14 cellular contexts compared by ENCODE assay signal in the genomic region with DNA sequence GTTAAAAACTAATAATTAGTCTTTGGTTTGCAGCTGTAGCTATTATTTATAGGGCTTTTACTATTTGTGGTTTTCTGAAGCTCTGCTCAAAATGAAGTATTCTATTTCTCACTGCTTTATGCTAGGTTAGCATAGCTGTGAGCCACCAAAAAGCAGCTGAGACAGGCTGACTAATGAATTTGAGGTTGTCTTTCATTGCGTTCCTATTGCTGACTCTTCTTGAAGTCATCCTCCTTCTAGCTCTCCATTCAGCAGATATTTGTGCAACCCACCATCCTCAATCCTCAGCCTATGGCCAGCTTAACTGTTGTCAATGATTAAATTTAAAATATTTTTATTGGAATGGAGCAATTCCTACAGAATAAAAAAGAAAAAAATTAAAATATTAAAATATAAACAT. TPM values are rescaled to one million over a fixed set of nuclear protein-coding genes. Genes with fewer than 3 reads are reported as not detected.
A peak's percentile ranks its signal among the peaks of the same experiment; 100 is the strongest.
DNase-seq lines count a peak whose midpoint lies in the region; ATAC-seq and TF ChIP-seq lines count a peak whose summit lies in the region.
"Had no signal": no experiment of that assay in that cellular context is flagged by ENCODE, and none has a peak within 500 bp of the region (broad histone marks: within the 10 kb centered on the region; RNA-seq: fewer than 3 reads in every experiment).

No MANE protein-coding gene starts in this region.

- H3K4me1 ChIP-seq in mucosa of descending colon (ENCODE audit: low read depth), result peaks cover 11% of the 10 kb centered on the region

- H3K36me3 Mint-ChIP-seq in natural killer cell, result no peaks in the 10 kb centered on the region
- H3K36me3 Mint-ChIP-seq: brain had no signal

- peaks cover under 1 to 6% of the 10 kb centered on the region in 2 donors for H3K27me3 Mint-ChIP-seq in natural killer cell (ENCODE audit: low read depth in 2 of 2)

- no peak for ATAC-seq in GM18870 (IDR thresholded peaks at IDR 0.05; ENCODE audit: unreplicated experiment)
- no peak for ATAC-seq in natural killer cell
- no peak for ATAC-seq in mucosa of descending colon
- ATAC-seq in HG03039 (IDR thresholded peaks at IDR 0.05; ENCODE audit: unreplicated experiment), result no peak
- ATAC-seq: activated CD4-positive, CD25-positive, alpha-beta regulatory T cell treated with anti-CD3 and anti-CD28 coated beads, Interleukin-2, amount 50 U/mL, for 24 hours; activated T-cell treated with anti-CD3 and anti-CD28 coated beads, Interleukin-2, amount 50 U/mL, for 4 hours had no signal

- no peak overlapping the region for H3K27ac Mint-ChIP-seq in natural killer cell

- H3K4me3 Mint-ChIP-seq in natural killer cell, result no peak overlapping the region

- intact Hi-C loops in natural killer cell (cut with micrococcal nuclease) (loop anchor here (5.0 kb wide), 1 partner anchor 111 kb away; no protein-coding TSS in a partner anchor), mucosa of descending colon (cut with DNase I, micrococcal nuclease) (no loop called here)

- H3K4me3 ChIP-seq in NB4 (ENCODE audit: low read depth, low read length) (no peak overlapping the region), choroid plexus epithelial cell (ENCODE audit: low read depth, low read length) (no peak overlapping the region), mucosa of descending colon (no peak overlapping the region)

- peaks cover 30 to 36% of the 10 kb centered on the region in 2 donors for H3K4me1 Mint-ChIP-seq in natural killer cell

- no peaks in the 10 kb centered on the region for H3K9me3 Mint-ChIP-seq in natural killer cell
- H3K9me3 Mint-ChIP-seq: activated T-cell treated with anti-CD3 and anti-CD28 coated beads, Interleukin-2, amount 50 U/mL, for 4 hours had no signal

- no peaks in the 10 kb centered on the region for H3K9me3 ChIP-seq in mucosa of descending colon

- peak; percentile 63 for DNase-seq in Daoy (ENCODE audit: low read depth)
- peak; percentile 48 for DNase-seq in NB4 (ENCODE audit: low read depth)
- peak; percentile 84 for DNase-seq in choroid plexus epithelial cell (ENCODE audit: low read depth)
- peak; percentile 92 for DNase-seq in non-pigmented ciliary epithelial cell (ENCODE audit: low read depth)
- DNase-seq in natural killer cell, result no peak
- DNase-seq in mucosa of descending colon, result no peak
- DNase-seq: activated T-cell treated with anti-CD3 and anti-CD28 coated beads, Interleukin-2, amount 50 U/mL, for 4 hours; midbrain; NCI-H2029; retina had no signal

- H3K36me3 ChIP-seq in mucosa of descending colon (ENCODE audit: low read depth), result no peaks in the 10 kb centered on the region

- TF ChIP-seq CTCF in NB4 (IDR thresholded peaks at IDR 0.05; ENCODE audit: low read depth, low read length), result no peak
- TF ChIP-seq CTCF in choroid plexus epithelial cell (conservative IDR thresholded peaks at IDR 0.05; ENCODE audit: low read depth, low read length), result no peak
- TF ChIP-seq CTCF in natural killer cell (IDR thresholded peaks at IDR 0.05), result no peak
- TF ChIP-seq CTCF in mucosa of descending colon (IDR thresholded peaks at IDR 0.05), result no peak

- no peak for TF ChIP-seq POLR2A in NB4 (IDR thresholded peaks at IDR 0.05; ENCODE audit: extremely low read depth, insufficient read length)

RNA-seq across cellular contexts. Expression of gene RALA, which starts 2.1 kb away (rescaled TPM):
- total RNA-seq in Daoy (2014; rRNA removed; shearing (Covaris generic)), result 12.2 and 15.6 TPM in 2 replicates
- total RNA-seq in natural killer cell (10 to 100 TPM; 10.2 to 22.0 (median 16.8) TPM), mucosa of descending colon (10 to 100 TPM; 35.6 to 52.5 (median 50.3) TPM)

RNA-seq across cellular contexts. Expression of gene YAE1, which starts 55.1 kb away (rescaled TPM):
- total RNA-seq in Daoy (2014; rRNA removed; shearing (Covaris generic)), result 73.8 and 74.5 TPM in 2 replicates
- 1 to 10 TPM; 3.1 to 5.1 (median 3.4) TPM for total RNA-seq in natural killer cell
- 10 to 100 TPM; 19.8 to 24.2 (median 23.3) TPM for total RNA-seq in mucosa of descending colon

Comparison
In these comparisons a context has a peak if more than half of its experiments do, and no peak if none do; other contexts are left out.
1. DNase-seq: peak in Daoy (single experiment), NB4 (single experiment), choroid plexus epithelial cell (single experiment) and non-pigmented ciliary epithelial cell (single experiment); none in natural killer cell (single experiment) and mucosa of descending colon (0 of 3).